ENCODE assay signal across 1 cellular context in genomic region chr11:34655335-34656008, GRCh38.
TF ChIP-seq lines count a peak whose summit lies in the region.

No MANE protein-coding gene starts in this region.

TF ChIP-seq in K562, 482 proteins besides CTCF, POLR2A, EP300 and RAD21 (continued from another document):
- TF ChIP-seq COPS2 (conservative IDR thresholded peaks at IDR 0.05) (no peak), E4F1 (CRISPR knock-in tag; IDR thresholded peaks at IDR 0.05; ENCODE audit: borderline replicate concordance) (no peak), SMARCA5 (IDR thresholded peaks at IDR 0.05) (0 out of 2 replicates have a peak, but pooled peaks have one; percentile 35), HOMEZ (CRISPR knock-in tag; IDR thresholded peaks at IDR 0.05) (no peak), ZBTB40 (IDR thresholded peaks at IDR 0.05) (peak; percentile 44; the same call in 1 of the 2 replicates), ZBTB40 (CRISPR knock-in tag; IDR thresholded peaks at IDR 0.05) (no peak)
